In genomic region chr16:69169051-69169450, GRCh38 we compare ENCODE assay signal across 18 cellular contexts. TPM values are rescaled to one million over a fixed set of nuclear protein-coding genes. Genes with fewer than 3 reads are reported as not detected.
DNase-seq lines count a peak whose midpoint lies in the region; ATAC-seq and TF ChIP-seq lines count a peak whose summit lies in the region.
"Had no signal": no experiment of that assay in that cellular context is flagged by ENCODE, and none has a peak within 500 bp of the region (broad histone marks: within the 10 kb centered on the region; RNA-seq: fewer than 3 reads in every experiment).

No MANE protein-coding gene starts in this region.

- H3K9me3 ChIP-seq in WERI-Rb-1 (ENCODE audit: severe bottlenecking), result no peaks in the 10 kb centered on the region
- H3K9me3 ChIP-seq: A549, BE2C had no signal

- no peaks in the 10 kb centered on the region for H3K27me3 ChIP-seq in WERI-Rb-1 (ENCODE audit: insufficient read depth, low read depth, severe bottlenecking)
- H3K27me3 ChIP-seq: BE2C had no signal

- no peak for TF ChIP-seq CTCF in GM20000 (IDR thresholded peaks at IDR 0.05; ENCODE audit: extremely low read depth, missing control alignments)
- no peak for TF ChIP-seq CTCF in WERI-Rb-1 (IDR thresholded peaks at IDR 0.05; ENCODE audit: low read depth, low read length)

- H3K4me3 ChIP-seq in WERI-Rb-1 (ENCODE audit: low read depth, low read length), result no peak overlapping the region
- H3K4me3 ChIP-seq: A549 had no signal

- no peak for ATAC-seq in GM21423 (IDR thresholded peaks at IDR 0.05; ENCODE audit: unreplicated experiment)
- ATAC-seq: A549, HCT116 had no signal

- peaks cover 49% of the 10 kb centered on the region for H3K36me3 ChIP-seq in WERI-Rb-1

- DNase-seq in SK-MEL-5 (ENCODE audit: low read depth, low spot score) (peak; percentile 11), foreskin melanocyte (peak; percentile 80), superior temporal gyrus (ENCODE audit: extremely low spot score) (peak; percentile 1), NCI-H226 (no peak), GM20000 (ENCODE audit: low spot score) (no peak), WERI-Rb-1 (no peak)
- DNase-seq: BE2C; CD4-positive, alpha-beta memory T cell; COR-L47; DMS153; DMS79 treated with DMSO at 0.1 percent for 48 hours; EL; GDM1 had no signal

- H3K27ac ChIP-seq in WERI-Rb-1, result no peak overlapping the region
- H3K27ac ChIP-seq: A549, C4-2B, HL-60 had no signal

- in situ Hi-C loops in SK-MEL-5 (cut with HindIII; ENCODE audit: low pct_unique_long_range_greater_than_20kb, low sequenced_read_pairs), result no loop called here

RNA-seq across cellular contexts. Expression of gene SNTB2, which starts 17.9 kb away (rescaled TPM):
- 9.1 and 9.7 TPM in 2 replicates for total RNA-seq in SK-MEL-5 (2014; rRNA removed; shearing (Covaris generic))
- 8.7 and 17.8 TPM in 2 replicates for polyA plus RNA-seq in SK-MEL-5 (2015; cell fraction: cytosol; rRNA removed)
- 21.6 and 23.7 TPM in 2 replicates for polyA plus RNA-seq in SK-MEL-5 (2015; cell fraction: nucleus; rRNA removed)

RNA-seq across cellular contexts. Expression of gene UTP4, which starts 36.6 kb away (rescaled TPM):
- total RNA-seq in SK-MEL-5 (2014; rRNA removed; shearing (Covaris generic)), result 24.7 and 26.6 TPM in 2 replicates
- 54.4 and 56.5 TPM in 2 replicates for polyA plus RNA-seq in SK-MEL-5 (2015; cell fraction: cytosol; rRNA removed)
- 72.5 and 91.4 TPM in 2 replicates for polyA plus RNA-seq in SK-MEL-5 (2015; cell fraction: nucleus; rRNA removed)

RNA-seq across cellular contexts. Expression of gene CHTF8, which starts 36.7 kb away (rescaled TPM):
- 70.5 and 80.5 TPM in 2 replicates for total RNA-seq in SK-MEL-5 (2014; rRNA removed; shearing (Covaris generic))
- polyA plus RNA-seq in SK-MEL-5 (2015; cell fraction: cytosol; rRNA removed), result 151 and 172 TPM in 2 replicates
- polyA plus RNA-seq in SK-MEL-5 (2015; cell fraction: nucleus; rRNA removed), result 80.6 and 103 TPM in 2 replicates

Comparison
In these comparisons a context has a peak if more than half of its experiments do, and no peak if none do; other contexts are left out.
1. DNase-seq: peak in SK-MEL-5 (single experiment), foreskin melanocyte (single experiment) and superior temporal gyrus (single experiment); none in NCI-H226 (single experiment), GM20000 (single experiment) and WERI-Rb-1 (single experiment).